9 cellular contexts compared by ENCODE assay signal in the genomic region with DNA sequence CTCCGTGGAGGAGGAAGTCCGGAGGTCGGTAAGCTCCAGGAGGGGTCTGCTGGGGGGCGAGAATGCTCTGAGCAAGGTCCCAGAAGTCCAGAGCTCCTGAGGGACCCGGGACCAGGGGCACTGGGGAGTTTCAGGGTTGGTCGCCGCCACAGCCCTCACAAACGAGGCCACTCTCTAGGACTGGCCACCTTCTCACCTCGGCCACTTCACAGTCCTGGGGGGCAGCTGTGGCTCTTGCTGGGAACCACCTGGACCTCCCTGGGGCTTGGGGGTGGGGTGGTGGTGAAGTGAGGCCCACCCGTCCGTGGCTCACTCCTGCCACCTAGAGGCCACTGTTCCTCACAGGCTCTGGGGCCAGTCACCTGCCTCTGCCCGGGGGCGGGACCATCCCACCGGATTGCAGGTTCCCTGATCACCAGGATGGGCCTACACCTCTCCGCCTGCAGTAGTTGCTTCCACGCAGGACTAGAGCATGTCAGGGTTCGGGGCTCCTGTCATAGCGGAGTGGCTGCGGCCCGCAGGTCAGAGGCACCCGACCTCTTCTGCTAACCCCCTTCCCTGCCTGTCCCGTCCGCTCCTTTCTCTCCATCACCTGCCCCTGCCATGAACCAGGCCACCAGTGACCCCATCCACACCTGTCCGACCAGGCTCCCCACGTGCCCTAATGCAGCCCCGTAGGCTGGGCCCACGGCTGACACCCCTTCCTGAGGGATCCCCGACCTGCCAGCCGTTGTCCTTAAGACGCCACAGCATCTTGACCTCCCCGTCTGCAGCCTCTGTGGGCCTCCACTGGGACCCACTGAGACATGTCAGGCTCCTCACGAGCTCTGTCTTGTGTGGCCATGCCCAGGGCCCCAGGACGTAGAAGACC. TPM values are rescaled to one million over a fixed set of nuclear protein-coding genes. Genes with fewer than 3 reads are reported as not detected.
A peak's percentile ranks its signal among the peaks of the same experiment; 100 is the strongest.
DNase-seq lines count a peak whose midpoint lies in the region; ATAC-seq, FAIRE-seq and TF ChIP-seq lines count a peak whose summit lies in the region.
"Had no signal": no experiment of that assay in that cellular context is flagged by ENCODE, and none has a peak within 500 bp of the region (broad histone marks: within the 10 kb centered on the region; RNA-seq: fewer than 3 reads in every experiment).

No MANE protein-coding gene starts in this region.

- H3K27me3 ChIP-seq in Peyer's patch (no peaks in the 10 kb centered on the region), pancreas (no peaks in the 10 kb centered on the region), tibial nerve (peaks cover 0 to 47% of the 10 kb centered on the region in 2 donors)

- peak; percentile 67 to 85 (median 78) for ATAC-seq in pancreas
- ATAC-seq in HG02571 (IDR thresholded peaks at IDR 0.05; ENCODE audit: unreplicated experiment): no peak

- TF ChIP-seq POLR2A in Peyer's patch (IDR thresholded peaks at IDR 0.05): no peak
- TF ChIP-seq POLR2A in tibial nerve (IDR thresholded peaks at IDR 0.05): no peak

- H3K36me3 ChIP-seq in Peyer's patch: no peaks in the 10 kb centered on the region
- H3K36me3 ChIP-seq in pancreas: no peaks in the 10 kb centered on the region
- H3K36me3 ChIP-seq in tibial nerve: no peaks in the 10 kb centered on the region

- DNase-seq in Daoy (ENCODE audit: low read depth) (peak; percentile 78), HUDEP-2 (lab: John Stamatoyannopoulos, UW; ENCODE audit: unreplicated experiment in 76 of 76) (peak in 48 of 76 experiments; percentile 7 to 74 (median 46)), Peyer's patch (peak; percentile 81 to 92 (median 82)), activated T-helper 1 cell treated with Interleukin-2 at 50 U/mL for 16 hours (ENCODE audit: low read depth) (peak; percentile 57), fibroblast of pulmonary artery (ENCODE audit: low read depth) (peak; percentile 70), pancreas (peak in 5 of 6 donors; percentile 61 to 91 (median 81)), tibial nerve (ENCODE audit: low spot score in 2 of 2) (peak; percentile 60 to 63)

- no peak for FAIRE-seq in pancreas (lab: Jason Lieb, UNC)
- FAIRE-seq: endometrium had no signal

- no peaks in the 10 kb centered on the region for H3K9me3 ChIP-seq in Peyer's patch
- H3K9me3 ChIP-seq in pancreas: no peaks in the 10 kb centered on the region
- no peaks in the 10 kb centered on the region for H3K9me3 ChIP-seq in tibial nerve

- 24 to 28% methylated on average over 33 of the region's 33 CpGs for WGBS in pancreas, 2 donors
- 40 to 43% methylated on average over 27 to 30 of the region's 33 CpGs for WGBS in tibial nerve, 2 donors

- peak overlapping the region; percentile 14 to 61 (median 21) for H3K27ac ChIP-seq in Peyer's patch
- no peak overlapping the region for H3K27ac ChIP-seq in pancreas
- H3K27ac ChIP-seq in tibial nerve: peak overlapping the region in 1 of 4 donors; percentile 77

- H3K4me1 ChIP-seq in Peyer's patch (peaks cover 0 to 18% (median 10%) of the 10 kb centered on the region in 4 donors), pancreas (peaks cover 0 to 4% (median 0%) of the 10 kb centered on the region in 3 donors), tibial nerve (peaks cover 0 to 48% (median 5%) of the 10 kb centered on the region in 4 donors)

- TF ChIP-seq CTCF in Peyer's patch (IDR thresholded peaks at IDR 0.05) (peak; percentile 70 to 91 (median 76)), fibroblast of pulmonary artery (IDR thresholded peaks at IDR 0.05; ENCODE audit: low read length, missing control alignments) (peak; percentile 84), pancreas (IDR thresholded peaks at IDR 0.05) (peak; percentile 81 to 90 (median 86)), tibial nerve (IDR thresholded peaks at IDR 0.05) (peak; percentile 73 to 84 (median 77))

- peak overlapping the region in 1 of 4 donors; percentile 4 for H3K4me3 ChIP-seq in Peyer's patch
- no peak overlapping the region for H3K4me3 ChIP-seq in fibroblast of pulmonary artery (replicated peaks; ENCODE audit: low read depth, low read length)
- H3K4me3 ChIP-seq in pancreas: no peak overlapping the region
- H3K4me3 ChIP-seq in tibial nerve: peak overlapping the region in 2 of 4 donors; percentile 3 to 11

- intact Hi-C loops in pancreas (cut with DNase I): no loop called here

- TF ChIP-seq EP300 in tibial nerve (IDR thresholded peaks at IDR 0.05): no peak

RNA-seq across cellular contexts. Expression of gene TCEA2, which starts 5.1 kb away (rescaled TPM):
- total RNA-seq in Daoy (2014; rRNA removed; shearing (Covaris generic)): 21.7 and 26.0 TPM in 2 replicates
- 10 to 100 TPM in 2 of 4 donors, 1 to 10 TPM in 2; 4.7 to 19.8 (median 8.3) TPM for total RNA-seq in Peyer's patch
- 10 to 100 TPM; 11.6 to 24.5 (median 13.9) TPM for total RNA-seq in pancreas
- polyA plus RNA-seq in pancreas: 10 to 100 TPM; 35.7 to 52.9 TPM
- 10 to 100 TPM; 45.6 to 62.9 (median 59.2) TPM for total RNA-seq in tibial nerve

RNA-seq across cellular contexts. Expression of gene SOX18, which starts 8.4 kb away (rescaled TPM):
- not detected in 2 replicates for total RNA-seq in Daoy (2014; rRNA removed; shearing (Covaris generic))
- 1 to 10 TPM in 3 of 4 donors, not detected in 1; 2.8 to 6.6 (median 3.4) TPM for total RNA-seq in Peyer's patch
- 1 to 10 TPM; 3.7 to 9.1 (median 5.2) TPM for total RNA-seq in pancreas
- polyA plus RNA-seq in pancreas: 1 to 10 TPM; 6.1 to 6.4 TPM
- 10 to 100 TPM in 3 of 4 donors, 1 to 10 TPM in 1; 4.6 to 44.6 (median 21.4) TPM for total RNA-seq in tibial nerve

RNA-seq across cellular contexts. Expression of gene RGS19, which starts 21.5 kb away (rescaled TPM):
- total RNA-seq in Daoy (2014; rRNA removed; shearing (Covaris generic)): 18.2 and 25.6 TPM in 2 replicates
- total RNA-seq in Peyer's patch (10 to 100 TPM in 1 of 4 donors, 1 to 10 TPM in 3; 3.3 to 39.6 (median 6.8) TPM), pancreas (10 to 100 TPM in 1 of 6 donors, 1 to 10 TPM in 5; 3.2 to 11.9 (median 4.1) TPM), tibial nerve (10 to 100 TPM; 12.9 to 35.7 (median 20.1) TPM)
- polyA plus RNA-seq in pancreas: 1 to 10 TPM; 7.5 to 8.9 TPM

RNA-seq across cellular contexts. Expression of gene C20orf204, which starts 21.9 kb away (rescaled TPM):
- 1.1 and 1.8 TPM in 2 replicates for total RNA-seq in Daoy (2014; rRNA removed; shearing (Covaris generic))
- total RNA-seq in Peyer's patch: 1 to 10 TPM in 2 of 4 donors, under 1 TPM in 2; 0.18 to 2.1 (median 1.1) TPM
- total RNA-seq in pancreas: 1 to 10 TPM in 1 of 6 donors, under 1 TPM in 5; 0.31 to 1.0 (median 0.70) TPM
- 1 to 10 TPM; 2.4 to 3.7 TPM for polyA plus RNA-seq in pancreas
- 10 to 100 TPM in 1 of 4 donors, 1 to 10 TPM in 3; 1.7 to 14.4 (median 4.1) TPM for total RNA-seq in tibial nerve

RNA-seq across cellular contexts. Expression of gene OPRL1, which starts 22.0 kb away (rescaled TPM):
- total RNA-seq in Daoy (2014; rRNA removed; shearing (Covaris generic)): 0.33 and 0.51 TPM in 2 replicates
- total RNA-seq in Peyer's patch (under 1 TPM in 1 of 4 donors, not detected in 3; 0.27 TPM), pancreas (1 to 10 TPM in 3 of 6 donors, under 1 TPM in 3; 0.25 to 2.2 (median 1.1) TPM), tibial nerve (1 to 10 TPM in 1 of 4 donors, under 1 TPM in 3; 0.21 to 1.5 (median 0.71) TPM)
- under 1 TPM; 0.49 to 0.94 TPM for polyA plus RNA-seq in pancreas

Comparison
In these comparisons a context has a peak if more than half of its experiments do, and no peak if none do; other contexts are left out.
1. H3K27ac ChIP-seq: peak in Peyer's patch (4 of 4); none in pancreas (0 of 4).
2. Peak in every context shown above with its lines, with median percentiles within 50 percentile points of each other: DNase-seq and CTCF ChIP-seq.